Comparison of ENCODE assay signal across 12 cellular contexts in the genomic region with DNA sequence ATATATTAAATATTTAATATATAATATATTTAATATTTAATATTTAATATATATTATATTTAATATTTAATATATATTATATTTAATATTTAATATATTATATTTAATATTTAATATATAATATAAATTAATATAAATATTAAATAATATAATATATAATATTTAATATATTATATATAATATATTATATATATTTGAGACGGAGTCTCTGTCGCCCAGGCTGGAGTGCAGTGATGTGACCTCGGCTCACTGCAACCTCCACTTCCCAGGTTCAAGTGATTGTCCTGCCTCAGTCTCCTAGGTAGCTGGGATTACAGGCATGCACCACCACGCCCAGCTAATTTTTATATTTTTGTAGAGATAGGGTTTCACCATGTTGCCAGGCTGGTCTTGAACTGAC. TPM values are rescaled to one million over a fixed set of nuclear protein-coding genes. Genes with fewer than 3 reads are reported as not detected.
"Had no signal": no experiment of that assay in that cellular context is flagged by ENCODE, and none has a peak within 500 bp of the region (broad histone marks: within the 10 kb centered on the region; RNA-seq: fewer than 3 reads in every experiment).

No MANE protein-coding gene starts in this region.

RNA-seq across cellular contexts. Expression of a gene that starts 16.7 kb away (rescaled TPM):
- total RNA-seq: stomach, subcutaneous adipose tissue, suprapubic skin, temporal lobe, thoracic aorta, tibial nerve, transverse colon, upper lobe of right lung, ureter, urinary bladder, uterus, vagina had no signal

RNA-seq across cellular contexts. Expression of a gene that starts 50.4 kb away (rescaled TPM):
- total RNA-seq: subcutaneous adipose tissue, thoracic aorta, transverse colon, vagina had no signal
